ENCODE assay signal across 9 cellular contexts in genomic region chr2:73386894-73387636, GRCh38. TPM values are rescaled to one million over a fixed set of nuclear protein-coding genes. Genes with fewer than 3 reads are reported as not detected.
DNase-seq lines count a peak whose midpoint lies in the region; ATAC-seq, FAIRE-seq and TF ChIP-seq lines count a peak whose summit lies in the region.
"Had no signal": no experiment of that assay in that cellular context is flagged by ENCODE, and none has a peak within 500 bp of the region (broad histone marks: within the 10 kb centered on the region; RNA-seq: fewer than 3 reads in every experiment).

No MANE protein-coding gene starts in this region.

- H3K4me1 ChIP-seq in H1 (replicated peaks in 1 of 4; ENCODE audit: control insufficient read depth in 3 of 4, insufficient read depth in 4 of 4, low read length in 3 of 4), result peaks cover 0 to 6% (median 2%) of the 10 kb centered on the region in 4 experiments; a peak in 6 of 7 replicates
- no peaks in the 10 kb centered on the region for H3K4me1 ChIP-seq in parathyroid adenoma

- CTCF ChIA-PET in H1 (lab: Charles Lee; ENCODE audit: partially characterized antibody), result interaction anchor here (0.7 to 0.9 kb wide), 2 partner anchors 105 to 1164 kb away, joined by 3 to 5 read pairs; no protein-coding TSS in a partner anchor

- H4K91ac ChIP-seq in H1 (replicated peaks; ENCODE audit: insufficient read length, low read length), result no peak overlapping the region

- FAIRE-seq in H1 (lab: Jason Lieb, UNC), result no peak
- FAIRE-seq: colon had no signal

- no peak overlapping the region for H2AFZ ChIP-seq in H1 (ENCODE audit: low read length)
- H2AFZ ChIP-seq in parathyroid adenoma, result peak overlapping the region; percentile 98

- no peak overlapping the region for H4K8ac ChIP-seq in H1 (ENCODE audit: extremely low read depth, insufficient read depth, low read length)

- no peak for TF ChIP-seq CTCF in NB4 (IDR thresholded peaks at IDR 0.05; ENCODE audit: low read depth, low read length)
- TF ChIP-seq CTCF in H1 (IDR thresholded peaks at IDR 0.05; ENCODE audit: control extremely low read depth in 1 of 3, insufficient read depth in 1 of 3, low read depth in 1 of 3, low read length in 3 of 3), result no peak
- TF ChIP-seq CTCF in parathyroid adenoma (IDR thresholded peaks at IDR 0.05), result no peak
- TF ChIP-seq CTCF in GM10266 (IDR thresholded peaks at IDR 0.05; ENCODE audit: control insufficient read depth, insufficient read depth, low read depth, missing control alignments), result no peak

- H2BK12ac ChIP-seq in H1 (ENCODE audit: low read depth, low read length), result no peak overlapping the region

- H3K18ac ChIP-seq in H1 (ENCODE audit: extremely low read depth, low read length), result no peak overlapping the region

- POLR2A ChIA-PET in H1 (lab: Charles Lee; ENCODE audit: partially characterized antibody), result no interaction called here

- TF ChIP-seq RAD21 in H1 (IDR thresholded peaks at IDR 0.05 in 1 of 2, conservative IDR thresholded peaks at IDR 0.05 in 1 of 2; ENCODE audit: low read depth in 2 of 2, low read length in 2 of 2), result no peak

- H3K56ac ChIP-seq in H1 (replicated peaks; ENCODE audit: insufficient read length, low read depth, low read length), result no peak overlapping the region

- no peak overlapping the region for H2BK20ac ChIP-seq in H1 (ENCODE audit: low read length)

- ATAC-seq in GM18519 (IDR thresholded peaks at IDR 0.05; ENCODE audit: low FRiP score, unreplicated experiment), result no peak
- no peak for ATAC-seq in GM19395 (IDR thresholded peaks at IDR 0.05; ENCODE audit: unreplicated experiment)

- 39% methylated on average over 6 of the region's 6 CpGs; no CpG with 5 or more reads in 1 of the 2 experiments for WGBS in H1 (ENCODE audit: extremely low coverage in 1 of 2, insufficient coverage in 1 of 2, insufficient read length in 1 of 2, insufficient replicate concordance in 2 of 2, low coverage in 1 of 2, low lambda C conversion rate in 2 of 2, missing lambda C conversion rate in 1 of 2), 2 experiments

- H3K79me1 ChIP-seq in H1 (ENCODE audit: low read depth, low read length), result no peaks in the 10 kb centered on the region; the same call in none of the 2 replicates

- H3K36me3 ChIP-seq in H1 (ENCODE audit: control insufficient read depth in 2 of 4, insufficient read depth in 4 of 4, low read length in 3 of 4) (no peaks in the 10 kb centered on the region), parathyroid adenoma (ENCODE audit: control insufficient read depth, insufficient read depth, low read length) (no peaks in the 10 kb centered on the region)

- no peak for TF ChIP-seq EP300 in H1 (IDR thresholded peaks at IDR 0.05; ENCODE audit: borderline replicate concordance in 1 of 2, low read depth in 2 of 2, low read length in 2 of 2)

- peak; percentile 1 for DNase-seq in EL
- DNase-seq in NB4 (ENCODE audit: low read depth), result peak; percentile 11
- DNase-seq in H1 (ENCODE audit: low read depth in 1 of 2, low spot score in 2 of 2), result no peak
- no peak for DNase-seq in GM10266 (ENCODE audit: extremely low spot score)
- no peak for DNase-seq in NCI-H774 (lab: John Stamatoyannopoulos, UW)

- H3K9ac ChIP-seq in H1 (replicated peaks in 1 of 4; ENCODE audit: extremely low read depth in 1 of 4, low read depth in 3 of 4, low read length in 3 of 4), result peak overlapping the region; percentile 43 to 94 (median 88); a peak in 6 of 7 replicates
- no peak overlapping the region for H3K9ac ChIP-seq in parathyroid adenoma

- no peak overlapping the region for H2BK5ac ChIP-seq in H1 (ENCODE audit: low read depth, low read length)

- H4K20me1 ChIP-seq in H1 (replicated peaks in 1 of 2; ENCODE audit: control insufficient read depth in 1 of 2, insufficient read depth in 2 of 2, low read length in 2 of 2), result peaks cover 2 to 3% of the 10 kb centered on the region in 2 experiments

- H3K23ac ChIP-seq in H1 (ENCODE audit: insufficient read length), result no peak overlapping the region

- H3K14ac ChIP-seq in H1 (ENCODE audit: insufficient read length), result no peak overlapping the region

- TF ChIP-seq POLR2A in NB4 (IDR thresholded peaks at IDR 0.05; ENCODE audit: extremely low read depth, insufficient read length) (no peak), H1 (IDR thresholded peaks at IDR 0.05; ENCODE audit: control extremely low read depth in 1 of 2, low read depth in 2 of 2, low read length in 2 of 2) (no peak)

- H2BK15ac ChIP-seq in H1 (ENCODE audit: low read length), result no peak overlapping the region

- no peak overlapping the region for H2BK120ac ChIP-seq in H1 (replicated peaks; ENCODE audit: low read depth, low read length)

- no peak overlapping the region for H2AK5ac ChIP-seq in H1 (ENCODE audit: low read depth, low read length)

- H3K27ac ChIP-seq in H1 (ENCODE audit: low read depth, low read length) (peak overlapping the region; percentile 68; the same call in 1 of the 2 replicates), parathyroid adenoma (no peak overlapping the region)

- no peak overlapping the region for H4K5ac ChIP-seq in H1 (ENCODE audit: insufficient read length, low read depth, low read length)

- H3K4me2 ChIP-seq in H1 (ENCODE audit: insufficient read depth in 1 of 2, low read depth in 2 of 2, low read length in 2 of 2) (peak overlapping the region; percentile 77 to 83), parathyroid adenoma (ENCODE audit: low read length) (peak overlapping the region; percentile 98)

- no peak overlapping the region for H3K4ac ChIP-seq in H1 (replicated peaks; ENCODE audit: insufficient read length, low read depth, low read length)

- peaks cover 3% of the 10 kb centered on the region; the same call in 1 of the 2 replicates for H3K23me2 ChIP-seq in H1 (ENCODE audit: low read depth, low read length)

- H3K4me3 ChIP-seq in NB4 (ENCODE audit: low read depth, low read length) (peak overlapping the region; percentile 95), H1 (ENCODE audit: extremely low read depth in 1 of 4, insufficient read depth in 2 of 4, low read depth in 3 of 4, low read length in 4 of 4) (peak overlapping the region; percentile 96 to 99 (median 98)), parathyroid adenoma (ENCODE audit: low read depth, low read length) (peak overlapping the region; percentile 90)

- H3K27me3 ChIP-seq in H1 (replicated peaks in 1 of 4; ENCODE audit: control insufficient read depth in 3 of 4, extremely low read depth in 1 of 4, insufficient read depth in 3 of 4, low read length in 3 of 4) (peaks cover 0 to 17% (median 3%) of the 10 kb centered on the region in 4 experiments; a peak in 2 of 7 replicates), parathyroid adenoma (ENCODE audit: control insufficient read depth, insufficient read depth, low read length) (no peaks in the 10 kb centered on the region)

- H3K79me2 ChIP-seq in H1 (ENCODE audit: control insufficient read depth in 1 of 2, insufficient read depth in 2 of 2, low read length in 2 of 2), result peaks cover 11 to 54% of the 10 kb centered on the region in 2 experiments; a peak in 3 of 4 replicates
- H3K79me2 ChIP-seq in parathyroid adenoma, result peaks cover 10% of the 10 kb centered on the region

- H3K9me3 ChIP-seq in H1 (ENCODE audit: insufficient read depth in 2 of 2, low read depth in 1 of 2, low read length in 1 of 2), result no peaks in the 10 kb centered on the region
- no peaks in the 10 kb centered on the region for H3K9me3 ChIP-seq in parathyroid adenoma (ENCODE audit: control insufficient read depth, low read length)

TF ChIP-seq in H1, 55 proteins besides CTCF, POLR2A, EP300 and RAD21 (continues in another document):
- TF ChIP-seq RXRA (IDR thresholded peaks at IDR 0.05; ENCODE audit: insufficient read depth, low read depth, low read length), result no peak
- no peak for TF ChIP-seq ASH2L (IDR thresholded peaks at IDR 0.05; ENCODE audit: low read length)

RNA-seq across cellular contexts. Expression of gene ALMS1, which starts 1.4 kb away (rescaled TPM):
- 44.6 and 45.6 TPM in 2 replicates for total RNA-seq in H1 (2021; fragmentation: NEBNext Ultra II Directional; extraction: Animal tissue kit (Norgen Biotek cat#: 25700))
- 21.4 and 21.8 TPM in 2 replicates for polyA plus RNA-seq in H1 (2011; rRNA removed)
- 20.1 TPM for polyA plus RNA-seq in H1 (2011; cell fraction: cytosol; rRNA removed)
- 47.6 TPM for polyA plus RNA-seq in H1 (2011; cell fraction: nucleus; rRNA removed)
- 24.7 to 27.2 TPM (median 26.5 TPM) in 4 replicates for polyA plus RNA-seq in H1 (2012, experiment 1 of 2)
- polyA plus RNA-seq in H1 (2012, experiment 2 of 2), result 1.00 TPM
- 18.8 TPM for polyA plus RNA-seq in H1 (2013, experiment 1 of 2)
- 13.6 TPM for polyA plus RNA-seq in H1 (2013, experiment 2 of 2)
- polyA minus RNA-seq in H1 (2011; rRNA and poly(A)+ RNA removed), result 87.2 and 116 TPM in 2 replicates
- 37.0 TPM for polyA minus RNA-seq in H1 (2011; cell fraction: cytosol; rRNA and poly(A)+ RNA removed)
- polyA minus RNA-seq in H1 (2011; cell fraction: nucleus; rRNA and poly(A)+ RNA removed), result 169 TPM

Comparison
In these comparisons a context has a peak if more than half of its experiments do, and no peak if none do; other contexts are left out.
1. DNase-seq: peak in EL (single experiment) and NB4 (single experiment); none in H1 (0 of 2), GM10266 (single experiment) and NCI-H774 (single experiment).
2. Peak in every context shown above with its lines, with median percentiles within 50 percentile points of each other: H3K4me3 ChIP-seq.